Comparison of ENCODE assay signal across 11 cellular contexts in the genomic region with DNA sequence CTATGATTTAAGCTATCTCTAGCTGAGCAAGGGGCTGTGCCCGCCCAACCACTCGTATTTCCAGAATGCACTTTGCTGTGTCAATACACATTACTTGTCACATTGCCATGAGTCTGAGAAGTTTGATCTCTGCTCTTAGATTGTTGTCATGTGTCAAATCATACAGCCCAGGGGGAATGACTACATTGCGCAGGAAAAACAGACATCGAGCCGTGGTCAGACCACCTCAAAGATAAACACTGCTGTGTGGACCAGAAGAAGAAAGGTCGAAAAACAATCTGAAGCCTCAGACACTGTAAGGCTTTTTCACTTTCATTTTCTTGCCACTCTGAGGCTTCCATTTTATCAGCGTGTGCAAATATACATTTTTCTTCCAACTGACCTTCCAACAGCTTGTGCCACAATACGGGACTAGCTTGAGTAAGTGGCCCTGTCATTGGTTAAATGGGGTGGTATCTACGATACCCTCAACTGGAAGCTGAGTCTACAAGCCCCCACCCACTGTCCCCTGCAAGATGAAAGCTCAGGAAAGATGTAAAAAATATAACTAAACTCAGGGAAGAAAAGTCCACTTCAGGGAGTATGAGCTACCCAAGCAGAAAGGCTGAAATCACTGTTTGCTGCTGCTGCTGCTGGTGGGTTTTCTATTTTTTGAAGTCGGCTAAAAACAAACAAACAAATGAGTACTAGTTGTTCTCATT.
A peak's percentile ranks its signal among the peaks of the same experiment; 100 is the strongest.
DNase-seq lines count a peak whose midpoint lies in the region; ATAC-seq, FAIRE-seq and TF ChIP-seq lines count a peak whose summit lies in the region.
"Had no signal": no experiment of that assay in that cellular context is flagged by ENCODE, and none has a peak within 500 bp of the region (broad histone marks: within the 10 kb centered on the region; RNA-seq: fewer than 3 reads in every experiment).

No MANE protein-coding gene starts in this region.

- peak overlapping the region; percentile 37 for H3K27ac Mint-ChIP-seq in type B pancreatic cell
- H3K27ac Mint-ChIP-seq: stimulated activated memory B cell treated with anti-CD40 and anti-IgM and Interleukin-4, amounts not matched to agents 10 μg/mL and 1 μg/mL and 100 μg/mL, for 72 hours had no signal

- H3K36me3 Mint-ChIP-seq in type B pancreatic cell, result no peaks in the 10 kb centered on the region
- H3K36me3 Mint-ChIP-seq: stimulated activated memory B cell treated with anti-CD40 and anti-IgM and Interleukin-4, amounts not matched to agents 10 μg/mL and 1 μg/mL and 100 μg/mL, for 72 hours had no signal

- TF ChIP-seq CTCF in lower lobe of right lung (IDR thresholded peaks at IDR 0.05) (no peak), type B pancreatic cell (conservative IDR thresholded peaks at IDR 0.05) (no peak)

- FAIRE-seq in RCC 7860 (lab: Jason Lieb, UNC), result no peak

- H3K9me3 Mint-ChIP-seq in type B pancreatic cell, result peaks cover 6% of the 10 kb centered on the region

- intact Hi-C loops in lower lobe of right lung (cut with DNase I), result no loop called here

- peak; percentile 43 to 84 for ATAC-seq in lower lobe of right lung
- no peak for ATAC-seq in GM21447 (IDR thresholded peaks at IDR 0.05; ENCODE audit: unreplicated experiment)
- no peak for ATAC-seq in HG02884 (IDR thresholded peaks at IDR 0.05; ENCODE audit: unreplicated experiment)
- ATAC-seq: Panc1; stimulated activated memory B cell treated with anti-CD40 and anti-IgM and Interleukin-4, amounts not matched to agents 10 μg/mL and 1 μg/mL and 100 μg/mL, for 72 hours had no signal

- no peaks in the 10 kb centered on the region for H3K27me3 ChIP-seq in lower lobe of right lung (ENCODE audit: low read depth)

- DNase-seq in NCI-H345 (lab: John Stamatoyannopoulos, UW), result peak; percentile 23
- DNase-seq in NCI-H345 treated with DMSO at 0.1 percent for 48 hours (lab: John Stamatoyannopoulos, UW; ENCODE audit: unreplicated experiment), result no peak
- DNase-seq in brain pericyte (ENCODE audit: low read depth, low spot score), result peak; percentile 96
- no peak for DNase-seq in lower lobe of right lung
- no peak for DNase-seq in type B pancreatic cell (ENCODE audit: extremely low spot score, unreplicated experiment)
- DNase-seq in RCC 7860 (ENCODE audit: low spot score), result no peak
- DNase-seq: midbrain had no signal

- H3K4me3 ChIP-seq in lower lobe of right lung, result peak overlapping the region; percentile 50

- peaks cover 53% of the 10 kb centered on the region for H3K4me1 Mint-ChIP-seq in type B pancreatic cell (ENCODE audit: unreplicated experiment)
- H3K4me1 Mint-ChIP-seq: stimulated activated memory B cell treated with anti-CD40 and anti-IgM and Interleukin-4, amounts not matched to agents 10 μg/mL and 1 μg/mL and 100 μg/mL, for 72 hours had no signal

- peak overlapping the region; percentile 62 for H3K27ac ChIP-seq in lower lobe of right lung

- H3K27me3 Mint-ChIP-seq in type B pancreatic cell, result peaks cover 15% of the 10 kb centered on the region
- H3K27me3 Mint-ChIP-seq: stimulated activated memory B cell treated with anti-CD40 and anti-IgM and Interleukin-4, amounts not matched to agents 10 μg/mL and 1 μg/mL and 100 μg/mL, for 72 hours had no signal

- H3K4me3 Mint-ChIP-seq in type B pancreatic cell, result peak overlapping the region; percentile 75
- H3K4me3 Mint-ChIP-seq: stimulated activated memory B cell treated with anti-CD40 and anti-IgM and Interleukin-4, amounts not matched to agents 10 μg/mL and 1 μg/mL and 100 μg/mL, for 72 hours had no signal

- H3K36me3 ChIP-seq in lower lobe of right lung, result no peaks in the 10 kb centered on the region

- H3K4me1 ChIP-seq in lower lobe of right lung, result peaks cover 6% of the 10 kb centered on the region

- H3K9me3 ChIP-seq in lower lobe of right lung, result no peaks in the 10 kb centered on the region

Comparison
In these comparisons a context has a peak if more than half of its experiments do, and no peak if none do; other contexts are left out.
1. DNase-seq: peak in NCI-H345 (single experiment) and brain pericyte (single experiment); none in NCI-H345 treated with DMSO at 0.1 percent for 48 hours (single experiment), lower lobe of right lung (single experiment), type B pancreatic cell (single experiment) and RCC 7860 (single experiment).
2. ATAC-seq: peak in lower lobe of right lung (2 of 2); none in GM21447 (single experiment) and HG02884 (single experiment).